ENCODE assay signal across 8 cellular contexts in genomic region chr4:105473340-105474109, GRCh38. TPM values are rescaled to one million over a fixed set of nuclear protein-coding genes. Genes with fewer than 3 reads are reported as not detected.
A peak's percentile ranks its signal among the peaks of the same experiment; 100 is the strongest.
DNase-seq lines count a peak whose midpoint lies in the region; ATAC-seq, FAIRE-seq and TF ChIP-seq lines count a peak whose summit lies in the region.

PPA2 (minus strand) TSS chr4:105474062; CDS start chr4:105474050, 12 bp downstream.

- CTCF ChIA-PET in PC-3 (lab: Charles Lee), result interaction anchor here (0.5 to 1.2 kb wide), 4 partner anchors 106 to 1104 kb away, joined by 3 read pairs; no protein-coding TSS in a partner anchor

- no peak for TF ChIP-seq CTCF in PC-3 (conservative IDR thresholded peaks at IDR 0.05; ENCODE audit: low read depth, low read length)

- peaks cover 26% of the 10 kb centered on the region for H4K20me1 ChIP-seq in PC-3 (ENCODE audit: low read length)

- peak within 1 kb of the TSS; percentile 98 for H3K9ac ChIP-seq in PC-3 (ENCODE audit: low read length)

- BruUV-seq in PC-3 (replicated peaks; lab: Mats Ljungman, UMichigan), result TSS peak; percentile 72

- peaks cover 20% of the 10 kb centered on the region for H3K4me1 ChIP-seq in PC-3 (ENCODE audit: insufficient read depth, low read length)

- peak within 1 kb of the TSS; percentile 94 for H3K4me3 ChIP-seq in PC-3 (ENCODE audit: low read length)

- H3K9me2 ChIP-seq in PC-3 (replicated peaks; ENCODE audit: low read length), result no peaks in the 10 kb centered on the region

- no peaks in the 10 kb centered on the region for H3K27me3 ChIP-seq in PC-3 (ENCODE audit: low read length)

- FAIRE-seq in HTR-8/SVneo (lab: Jason Lieb, UNC), result peak; percentile 13

- H3K27ac ChIP-seq in PC-3 (ENCODE audit: low read length), result peak within 1 kb of the TSS; percentile 89
- H3K27ac ChIP-seq in epithelial cell of prostate, result peak within 1 kb of the TSS; percentile 95

- peak within 1 kb of the TSS; percentile 92 for H3K4me2 ChIP-seq in PC-3 (ENCODE audit: low read length)

- no peaks in the 10 kb centered on the region for H3F3A ChIP-seq in PC-3 (ENCODE audit: low read length, unreplicated experiment)

- no peaks in the 10 kb centered on the region for H3K9me3 ChIP-seq in PC-3 (ENCODE audit: low read length)

- no peaks in the 10 kb centered on the region for H3K36me3 ChIP-seq in PC-3 (ENCODE audit: low read depth, low read length)

- peaks cover 47% of the 10 kb centered on the region for H3K79me2 ChIP-seq in PC-3 (ENCODE audit: low read length)

- POLR2A ChIA-PET in PC-3 (lab: Charles Lee; ENCODE audit: unreplicated experiment), result interaction anchor here (0.6 kb wide), 3 partner anchors 71 to 192 kb away, joined by 3 read pairs; no protein-coding TSS in a partner anchor

- DNase-seq in DMS 273 (lab: John Stamatoyannopoulos, UW; ENCODE audit: unreplicated experiment), result peak; percentile 89
- DNase-seq in HTR-8/SVneo (ENCODE audit: insufficient read length, low spot score), result peak; percentile 68
- peak; percentile 84 for DNase-seq in PC-3
- peak; percentile 84 for DNase-seq in activated T-cell treated with anti-CD3 and anti-CD28 coated beads for 48 hours (ENCODE audit: low read depth)
- peak; percentile 56 for DNase-seq in epithelial cell of prostate (ENCODE audit: low read depth, low spot score)
- DNase-seq in mucosa of gallbladder (ENCODE audit: low spot score), result peak; percentile 90
- peak; percentile 80 for DNase-seq in stimulated activated CD8-positive, alpha-beta memory T cell treated with anti-CD3 and anti-CD28 coated beads, Interleukin-4, amount 100 ng/mL, for 24 hours (ENCODE audit: low read depth)

- peak within 1 kb of the TSS; percentile 95 for H2AFZ ChIP-seq in PC-3 (ENCODE audit: low read length)

- ATAC-seq in GM21381 (IDR thresholded peaks at IDR 0.05; ENCODE audit: unreplicated experiment) (peak; percentile 85), PC-3 (peak; percentile 83)

- intact Hi-C loops in PC-3 (cut with micrococcal nuclease), result loop anchor here (1.0 to 5.0 kb wide), 3 partner anchors 159 to 333 kb away; no protein-coding TSS in a partner anchor

RNA-seq across cellular contexts. Expression of gene PPA2, which starts in this region (rescaled TPM):
- total RNA-seq in PC-3 (2014; rRNA removed) (108 and 125 TPM in 2 replicates), mucosa of gallbladder (82.0 TPM)

Comparison
In these comparisons a context has a peak if more than half of its experiments do, and no peak if none do; other contexts are left out.
1. Peak in every context shown above with its lines: DNase-seq, ATAC-seq, H3K4me3 ChIP-seq and H3K27ac ChIP-seq.